Comparison of ENCODE assay signal across 25 cellular contexts in the genomic region with DNA sequence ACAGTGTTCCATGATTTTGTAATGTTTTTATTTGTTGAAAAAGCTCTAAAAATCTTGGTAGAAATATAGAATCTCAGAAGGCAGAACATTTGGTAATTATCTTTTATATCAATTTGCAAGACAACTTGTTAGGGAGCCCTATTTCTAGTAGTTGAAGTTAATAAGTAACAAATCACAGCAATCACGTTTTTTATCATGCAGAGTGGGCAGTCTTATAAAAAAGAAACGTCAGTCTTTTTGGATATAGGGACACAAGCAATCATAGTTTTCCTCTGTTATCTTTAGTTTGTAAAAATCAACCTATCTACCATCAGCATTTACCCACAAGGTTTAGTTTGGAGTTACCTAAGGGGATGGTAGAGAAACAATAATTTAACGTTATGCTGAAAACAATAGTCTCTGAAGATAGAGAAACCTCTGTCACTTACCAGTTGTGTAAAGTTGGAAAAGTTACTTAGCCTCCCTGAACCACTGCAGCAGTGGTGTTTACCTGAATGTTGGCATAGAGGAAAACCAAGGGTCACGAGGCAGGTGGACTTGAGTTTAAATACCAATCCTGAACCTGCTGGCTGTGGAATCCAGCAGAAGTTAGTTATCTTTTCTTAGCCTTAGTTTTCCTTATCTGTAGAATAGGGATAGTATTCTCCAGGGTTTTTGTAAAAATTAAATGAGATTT.
"Had no signal": no experiment of that assay in that cellular context is flagged by ENCODE, and none has a peak within 500 bp of the region (broad histone marks: within the 10 kb centered on the region; RNA-seq: fewer than 3 reads in every experiment).

No MANE protein-coding gene starts in this region.

- H3K36me3 ChIP-seq: breast epithelium, sigmoid colon, transverse colon, uterus had no signal

- H3K4me3 ChIP-seq: breast epithelium, sigmoid colon, smooth muscle cell, transverse colon, uterus had no signal

- ATAC-seq: esophagus mucosa; left ventricle myocardium superior; stimulated activated naive B cell treated with anti-CD40 and anti-IgM and Interleukin-4, amounts not matched to agents 10 μg/mL and 1 μg/mL and 100 μg/mL, for 72 hours had no signal

- FAIRE-seq: endothelial cell of umbilical vein, frontal cortex had no signal

- H3K9me3 ChIP-seq: breast epithelium, sigmoid colon, transverse colon, uterus had no signal

- H3K4me1 ChIP-seq: breast epithelium had no signal

- DNase-seq: activated CD4-positive, alpha-beta memory T cell treated with anti-CD3 and anti-CD28 coated beads for 36 hours; activated CD4-positive, alpha-beta T cell treated with anti-CD3 and anti-CD28 coated beads for 4 hours; activated CD4-positive, CD25-positive, alpha-beta regulatory T cell; activated naive CD4-positive, alpha-beta T cell treated with Interleukin-2 at 50 U/mL for 16 hours; activated naive CD8-positive, alpha-beta T cell treated with anti-CD3 and anti-CD28 coated beads for 36 hours; activated T-cell treated with anti-CD3 and anti-CD28 coated beads, Interleukin-2, amount 50 U/mL, for 48 hours; effector memory CD4-positive, alpha-beta T cell; glutamatergic neuron; hippocampal formation; kidney glomerular epithelial cell; left ventricle myocardium superior; occipital lobe; posterior cingulate gyrus; sigmoid colon; stimulated activated CD4-positive, alpha-beta T cell treated with anti-CD3 and anti-CD28 coated beads, Interleukin-15, amount 100 ng/mL, for 24 hours; stimulated activated CD8-positive, alpha-beta memory T cell treated with anti-CD3 and anti-CD28 coated beads, Interleukin-4, amount 100 ng/mL, for 48 hours; stimulated activated naive B cell treated with anti-CD40 and anti-IgM and Interleukin-4, amounts not matched to agents 10 μg/mL and 1 μg/mL and 100 μg/mL, for 72 hours; T-helper 9 cell; transverse colon; uterus had no signal

- H3K27me3 ChIP-seq: breast epithelium, sigmoid colon, transverse colon, uterus had no signal

- H3K27ac ChIP-seq: breast epithelium, sigmoid colon, transverse colon had no signal
